8 cellular contexts compared by ENCODE assay signal in the genomic region with DNA sequence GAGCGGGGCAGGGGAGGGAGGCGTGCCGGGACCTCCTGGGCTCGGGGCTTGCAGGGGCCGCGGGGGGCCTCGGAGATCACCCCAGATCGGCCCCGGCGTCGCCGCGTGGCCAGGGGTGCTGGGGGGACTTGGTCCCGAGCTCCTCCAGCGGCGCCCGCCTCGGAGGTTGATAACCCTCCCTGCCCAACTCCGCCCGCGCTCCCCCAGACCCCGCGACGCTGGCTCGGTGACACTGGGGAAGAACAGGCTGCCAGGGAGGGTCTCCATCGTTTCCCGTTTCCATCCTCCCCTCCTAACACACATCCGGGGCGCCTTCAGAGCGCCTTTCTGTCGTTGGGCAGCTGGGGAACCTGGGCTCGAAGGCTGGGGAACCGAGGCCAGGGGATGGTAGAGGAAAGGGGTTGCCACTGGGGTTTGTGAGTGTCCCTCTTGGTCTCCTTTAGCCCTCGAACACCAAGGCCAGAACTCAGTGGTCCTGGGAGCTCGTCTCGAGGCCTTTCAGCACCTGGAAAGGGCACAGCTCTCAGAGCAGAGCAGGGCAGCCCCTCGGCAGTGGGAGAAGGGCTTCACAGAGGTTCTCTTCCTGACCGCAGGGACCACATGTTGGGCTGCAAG. TPM values are rescaled to one million over a fixed set of nuclear protein-coding genes. Genes with fewer than 3 reads are reported as not detected.
DNase-seq lines count a peak whose midpoint lies in the region; ATAC-seq and TF ChIP-seq lines count a peak whose summit lies in the region.

No MANE protein-coding gene starts in this region.

- H3K4me3 Mint-ChIP-seq in endothelial cell (ENCODE audit: unreplicated experiment): peak overlapping the region; percentile 74
- peak overlapping the region; percentile 44 to 90 (median 78) for H3K4me3 Mint-ChIP-seq in naive B cell

- no peak for DNase-seq in GM12865 (ENCODE audit: low read depth)
- DNase-seq in NT2/D1 (ENCODE audit: low read depth, low spot score): peak; percentile 13
- no peak for DNase-seq in endothelial cell (ENCODE audit: low spot score)
- DNase-seq in naive B cell: peak; percentile 3
- no peak for DNase-seq in RPMI8226
- no peak for DNase-seq in SHP77 (lab: John Stamatoyannopoulos, UW)
- DNase-seq in COLO668 (lab: John Stamatoyannopoulos, UW; ENCODE audit: unreplicated experiment): no peak

- H3K9me3 Mint-ChIP-seq in endothelial cell (ENCODE audit: unreplicated experiment): peaks cover 6% of the 10 kb centered on the region
- peaks cover 0 to 5% (median 2%) of the 10 kb centered on the region in 7 donors for H3K9me3 Mint-ChIP-seq in naive B cell

- H3K9ac ChIP-seq in NT2/D1 (ENCODE audit: insufficient read length, low read depth): peak overlapping the region; percentile 77

- no peak overlapping the region for H3K27ac Mint-ChIP-seq in endothelial cell (ENCODE audit: unreplicated experiment)
- peak overlapping the region in 5 of 6 donors; percentile 41 to 89 (median 79) for H3K27ac Mint-ChIP-seq in naive B cell

- H3K9me3 ChIP-seq in NT2/D1 (ENCODE audit: insufficient read depth, low read length): no peaks in the 10 kb centered on the region

- ATAC-seq in GM21723 (IDR thresholded peaks at IDR 0.05; ENCODE audit: unreplicated experiment): peak; percentile 14
- peak; percentile 8 to 15 for ATAC-seq in naive B cell (ENCODE audit: low read depth in 2 of 2)

- H3K36me3 Mint-ChIP-seq in endothelial cell (ENCODE audit: low read depth, unreplicated experiment) (no peaks in the 10 kb centered on the region), naive B cell (peaks cover 0 to 4% of the 10 kb centered on the region in 2 donors)

- no peaks in the 10 kb centered on the region for H3K36me3 ChIP-seq in NT2/D1 (ENCODE audit: insufficient read depth, insufficient read length, low read length)

- H3K4me3 ChIP-seq in GM12865 (ENCODE audit: low read depth, low read length) (peak overlapping the region; percentile 81), NT2/D1 (ENCODE audit: insufficient read length, low read depth) (peak overlapping the region; percentile 53)

- TF ChIP-seq CTCF in GM12865 (IDR thresholded peaks at IDR 0.05; ENCODE audit: insufficient read depth, low read depth, low read length, missing control alignments) (no peak), endothelial cell (IDR thresholded peaks at IDR 0.05; ENCODE audit: unreplicated experiment) (no peak)

- no peaks in the 10 kb centered on the region for H3K4me1 ChIP-seq in NT2/D1 (ENCODE audit: insufficient read depth, insufficient read length)

- H3K27me3 ChIP-seq in NT2/D1 (ENCODE audit: insufficient read depth, insufficient read length): peaks cover 43% of the 10 kb centered on the region

- H3K4me1 Mint-ChIP-seq in endothelial cell (ENCODE audit: unreplicated experiment) (peaks cover 4% of the 10 kb centered on the region), naive B cell (peaks cover 7 to 16% (median 16%) of the 10 kb centered on the region in 3 donors)

- H3K27me3 Mint-ChIP-seq in endothelial cell (ENCODE audit: unreplicated experiment): peaks cover 5% of the 10 kb centered on the region
- peaks cover 11 to 67% (median 15%) of the 10 kb centered on the region in 3 donors for H3K27me3 Mint-ChIP-seq in naive B cell

RNA-seq across cellular contexts. Expression of gene SLC37A2, which starts 0.4 kb away (rescaled TPM):
- 0.49 TPM for total RNA-seq in endothelial cell (ENCODE audit: unreplicated experiment)
- 1 to 10 TPM in 4 of 6 donors, under 1 TPM in 2; 0.48 to 2.4 (median 1.8) TPM for polyA plus RNA-seq in naive B cell (ENCODE audit: low read depth in 6 of 6)

RNA-seq across cellular contexts. Expression of gene TMEM218, which starts 47.9 kb away (rescaled TPM):
- 11.4 TPM for total RNA-seq in endothelial cell (ENCODE audit: unreplicated experiment)
- 10 to 100 TPM; 30.4 to 53.0 (median 36.7) TPM for polyA plus RNA-seq in naive B cell (ENCODE audit: low read depth in 6 of 6)

Comparison
In these comparisons a context has a peak if more than half of its experiments do, and no peak if none do; other contexts are left out.
1. DNase-seq: peak in NT2/D1 (single experiment) and naive B cell (single experiment); none in GM12865 (single experiment), endothelial cell (single experiment), RPMI8226 (single experiment), SHP77 (0 of 2) and COLO668 (single experiment).